Comparison of ENCODE assay signal across 10 cellular contexts in genomic region chr16:27241658-27242057, GRCh38. TPM values are rescaled to one million over a fixed set of nuclear protein-coding genes. Genes with fewer than 3 reads are reported as not detected.
A peak's percentile ranks its signal among the peaks of the same experiment; 100 is the strongest.
DNase-seq lines count a peak whose midpoint lies in the region.
"Had no signal": no experiment of that assay in that cellular context is flagged by ENCODE, and none has a peak within 500 bp of the region (broad histone marks: within the 10 kb centered on the region; RNA-seq: fewer than 3 reads in every experiment).

No MANE protein-coding gene starts in this region.

- CTCF ChIA-PET in activated CD4-positive, alpha-beta memory T cell treated with anti-CD3 and anti-CD28 coated beads for 36 hours (lab: Charles Lee) = interaction anchor here (1.5 to 1.6 kb wide), 2 partner anchors 10 to 11 kb away, joined by 3 read pairs; no protein-coding TSS in a partner anchor

- H3K9me3 Mint-ChIP-seq in activated CD4-positive, alpha-beta memory T cell treated with anti-CD3 and anti-CD28 coated beads for 36 hours = no peaks in the 10 kb centered on the region
- H3K9me3 Mint-ChIP-seq in immature natural killer cell = no peaks in the 10 kb centered on the region

- POLR2A ChIA-PET in activated CD4-positive, alpha-beta memory T cell treated with anti-CD3 and anti-CD28 coated beads for 36 hours (lab: Charles Lee) = no interaction called here

- H3K27ac Mint-ChIP-seq in activated CD4-positive, alpha-beta memory T cell treated with anti-CD3 and anti-CD28 coated beads for 36 hours = no peak overlapping the region
- H3K27ac Mint-ChIP-seq in immature natural killer cell = peak overlapping the region; percentile 35 to 98 (median 94)

- H3K4me3 Mint-ChIP-seq in activated CD4-positive, alpha-beta memory T cell treated with anti-CD3 and anti-CD28 coated beads for 36 hours = no peak overlapping the region
- peak overlapping the region in 3 of 5 donors; percentile 41 to 87 (median 55) for H3K4me3 Mint-ChIP-seq in immature natural killer cell

- peaks cover 82% of the 10 kb centered on the region for H3K4me1 Mint-ChIP-seq in activated CD4-positive, alpha-beta memory T cell treated with anti-CD3 and anti-CD28 coated beads for 36 hours (ENCODE audit: low read depth)
- H3K4me1 Mint-ChIP-seq in immature natural killer cell = peaks cover 73 to 82% of the 10 kb centered on the region in 2 donors

- H3K36me3 Mint-ChIP-seq in activated CD4-positive, alpha-beta memory T cell treated with anti-CD3 and anti-CD28 coated beads for 36 hours = peaks cover 17% of the 10 kb centered on the region
- H3K36me3 Mint-ChIP-seq in immature natural killer cell = peaks cover 0 to 10% (median 0%) of the 10 kb centered on the region in 3 donors

- intact Hi-C loops in activated CD4-positive, alpha-beta memory T cell treated with anti-CD3 and anti-CD28 coated beads for 36 hours (cut with micrococcal nuclease) = no loop called here

- no peaks in the 10 kb centered on the region for H3K27me3 Mint-ChIP-seq in activated CD4-positive, alpha-beta memory T cell treated with anti-CD3 and anti-CD28 coated beads for 36 hours
- peaks cover 7 to 18% (median 10%) of the 10 kb centered on the region in 3 donors for H3K27me3 Mint-ChIP-seq in immature natural killer cell (ENCODE audit: low read depth in 3 of 3)

- peak overlapping the region in 15 of 21 experiments; percentile 16 to 87 (median 57) for H3K27ac ChIP-seq in skin epidermis

- peak; percentile 54 for DNase-seq in EH (ENCODE audit: low read depth)
- peak; percentile 3 for DNase-seq in activated CD4-positive, alpha-beta memory T cell treated with anti-CD3 and anti-CD28 coated beads for 36 hours
- no peak for DNase-seq in immature natural killer cell
- DNase-seq in H4 (ENCODE audit: low spot score) = no peak
- no peak for DNase-seq in AG08396 (ENCODE audit: low spot score)
- no peak for DNase-seq in superior temporal gyrus (ENCODE audit: extremely low spot score)
- DNase-seq: NCI-H226, retina, SHP77 treated with DMSO at 0.1 percent for 48 hours had no signal

- no peak overlapping the region for H3K4me3 ChIP-seq in skin epidermis

RNA-seq across cellular contexts. Expression of gene NSMCE1, which starts 26.9 kb away (rescaled TPM):
- 100 to 1,000 TPM; 120 to 121 TPM for total RNA-seq in activated CD4-positive, alpha-beta memory T cell treated with anti-CD3 and anti-CD28 coated beads for 36 hours
- 100 to 1,000 TPM; 133 to 162 (median 148) TPM for polyA plus RNA-seq in immature natural killer cell
- total RNA-seq in H4 (2014; rRNA removed; shearing (Covaris generic)) = 49.4 and 52.6 TPM in 2 replicates

RNA-seq across cellular contexts. Expression of gene KDM8, which starts 38.3 kb away (rescaled TPM):
- 1 to 10 TPM; 8.7 to 9.7 TPM for total RNA-seq in activated CD4-positive, alpha-beta memory T cell treated with anti-CD3 and anti-CD28 coated beads for 36 hours
- 1 to 10 TPM; 4.3 to 6.2 (median 5.1) TPM for polyA plus RNA-seq in immature natural killer cell
- 3.6 and 5.0 TPM in 2 replicates for total RNA-seq in H4 (2014; rRNA removed; shearing (Covaris generic))

Comparison
In these comparisons a context has a peak if more than half of its experiments do, and no peak if none do; other contexts are left out.
1. DNase-seq: peak in EH (single experiment) and activated CD4-positive, alpha-beta memory T cell treated with anti-CD3 and anti-CD28 coated beads for 36 hours (single experiment); none in immature natural killer cell (0 of 3), H4 (single experiment), AG08396 (single experiment) and superior temporal gyrus (single experiment).